In genomic region chr1:17274186-17275170, GRCh38 we compare ENCODE assay signal across 8 cellular contexts. TPM values are rescaled to one million over a fixed set of nuclear protein-coding genes. Genes with fewer than 3 reads are reported as not detected.
DNase-seq lines count a peak whose midpoint lies in the region; TF ChIP-seq lines count a peak whose summit lies in the region.

No MANE protein-coding gene starts in this region.

- H3K4me1 ChIP-seq in breast epithelium: no peaks in the 10 kb centered on the region

- H3K9me3 Mint-ChIP-seq in MCF 10A (ENCODE audit: unreplicated experiment): no peaks in the 10 kb centered on the region
- H3K9me3 Mint-ChIP-seq in T-helper 2 cell treated with Interferon-gamma antibody and Interleukin-4, amounts not matched to agents 5 μg/mL and 100 μg/mL, for 36 hours: no peaks in the 10 kb centered on the region

- no peak overlapping the region for H3K4me3 Mint-ChIP-seq in MCF 10A (ENCODE audit: unreplicated experiment)
- H3K4me3 Mint-ChIP-seq in T-helper 2 cell treated with Interferon-gamma antibody and Interleukin-4, amounts not matched to agents 5 μg/mL and 100 μg/mL, for 36 hours: no peak overlapping the region

- no TSS peak for BruUV-seq in MCF 10A (replicated peaks; lab: Mats Ljungman, UMichigan)

- H3K36me3 Mint-ChIP-seq in MCF 10A (ENCODE audit: insufficient read depth, unreplicated experiment): peaks cover 6% of the 10 kb centered on the region
- no peaks in the 10 kb centered on the region for H3K36me3 Mint-ChIP-seq in T-helper 2 cell treated with Interferon-gamma antibody and Interleukin-4, amounts not matched to agents 5 μg/mL and 100 μg/mL, for 36 hours (ENCODE audit: low read depth)

- no peak overlapping the region for H3K27ac Mint-ChIP-seq in MCF 10A (ENCODE audit: low read depth, unreplicated experiment)
- H3K27ac Mint-ChIP-seq in T-helper 2 cell treated with Interferon-gamma antibody and Interleukin-4, amounts not matched to agents 5 μg/mL and 100 μg/mL, for 36 hours: no peak overlapping the region

- H3K4me3 ChIP-seq in breast epithelium (no peak overlapping the region), fibroblast of the aortic adventitia (ENCODE audit: low read depth, low read length) (no peak overlapping the region), retinal pigment epithelial cell (ENCODE audit: low read length) (no peak overlapping the region)

- TF ChIP-seq CTCF in MCF 10A (IDR thresholded peaks at IDR 0.05; ENCODE audit: unreplicated experiment) (peak; percentile 82), breast epithelium (IDR thresholded peaks at IDR 0.05) (peak in 1 of 3 donors; percentile 10), fibroblast of the aortic adventitia (IDR thresholded peaks at IDR 0.05; ENCODE audit: insufficient read depth, low read length) (peak; percentile 71), retinal pigment epithelial cell (conservative IDR thresholded peaks at IDR 0.05; ENCODE audit: low read depth, low read length) (peak; percentile 78)

- CTCF ChIA-PET in MCF 10A (lab: Yijun Ruan, JAX): interaction anchor here (0.6 to 3.3 kb wide), 9 partner anchors 10 to 144 kb away, joined by 3 to 20 read pairs (median 3); partner anchors contain the start of gene PADI3

- H3K27me3 Mint-ChIP-seq in MCF 10A (ENCODE audit: insufficient read depth, unreplicated experiment): no peaks in the 10 kb centered on the region
- H3K27me3 Mint-ChIP-seq in T-helper 2 cell treated with Interferon-gamma antibody and Interleukin-4, amounts not matched to agents 5 μg/mL and 100 μg/mL, for 36 hours (ENCODE audit: low read depth): peaks cover 3% of the 10 kb centered on the region

- TF ChIP-seq POLR2A in breast epithelium (IDR thresholded peaks at IDR 0.05): no peak

- in situ Hi-C loops in KBM-7 (cut with MboI; ENCODE audit: low pct_unique_long_range_greater_than_20kb, low sequenced_read_pairs): no loop called here

- peak; percentile 61 for DNase-seq in MCF 10A (ENCODE audit: unreplicated experiment)
- DNase-seq in breast epithelium (ENCODE audit: low spot score in 2 of 2): no peak
- DNase-seq in KBM-7: peak; percentile 78
- DNase-seq in T-helper 2 cell treated with Interferon-gamma antibody and Interleukin-4, amounts not matched to agents 5 μg/mL and 100 μg/mL, for 36 hours (ENCODE audit: low spot score): peak; percentile 10
- peak; percentile 33 for DNase-seq in fibroblast of the aortic adventitia (ENCODE audit: low read depth)
- DNase-seq in retinal pigment epithelial cell (ENCODE audit: low read depth): no peak
- no peak for DNase-seq in T1000 (lab: John Stamatoyannopoulos, UW)
- DNase-seq in hippocampal formation (lab: John Stamatoyannopoulos, UW): no peak

- H3K36me3 ChIP-seq in breast epithelium: no peaks in the 10 kb centered on the region

- H3K27ac ChIP-seq in breast epithelium: no peak overlapping the region

- peaks cover 4% of the 10 kb centered on the region for H3K4me1 Mint-ChIP-seq in MCF 10A (ENCODE audit: insufficient read depth, unreplicated experiment)
- no peaks in the 10 kb centered on the region for H3K4me1 Mint-ChIP-seq in T-helper 2 cell treated with Interferon-gamma antibody and Interleukin-4, amounts not matched to agents 5 μg/mL and 100 μg/mL, for 36 hours (ENCODE audit: low read depth)

- no peaks in the 10 kb centered on the region for H3K27me3 ChIP-seq in breast epithelium

- POLR2A ChIA-PET in MCF 10A (lab: Yijun Ruan, JAX): interaction anchor here (1.2 kb wide), 1 partner anchor 146 kb away, joined by 3 read pairs; no protein-coding TSS in a partner anchor

- intact Hi-C loops in MCF 10A (cut with micrococcal nuclease): loop anchor here (2.0 to 10.0 kb wide), 3 partner anchors 38 to 150 kb away; no protein-coding TSS in a partner anchor
- intact Hi-C loops in breast epithelium (cut with DNase I; ENCODE audit: low total_unique reads): no loop called here

- no peaks in the 10 kb centered on the region for H3K9me3 ChIP-seq in breast epithelium

RNA-seq across cellular contexts. Expression of gene PADI3, which starts 25.6 kb away (rescaled TPM):
- total RNA-seq in MCF 10A (2022) (0.12 TPM in 1 of 2 replicates, not detected in the other), breast epithelium (not detected), fibroblast of the aortic adventitia (ENCODE audit: low replicate concordance) (not detected in 2 replicates)

RNA-seq across cellular contexts. Expression of gene PADI4, which starts 33.5 kb away (rescaled TPM):
- total RNA-seq in MCF 10A (2022) (0.51 TPM in 1 of 2 replicates, not detected in the other), breast epithelium (1 to 10 TPM in 1 of 3 donors, not detected in 2; 1.3 TPM), fibroblast of the aortic adventitia (ENCODE audit: low replicate concordance) (not detected in 2 replicates)

Comparison
In these comparisons a context has a peak if more than half of its experiments do, and no peak if none do; other contexts are left out.
1. DNase-seq: peak in MCF 10A (single experiment), KBM-7 (single experiment), T-helper 2 cell treated with Interferon-gamma antibody and Interleukin-4, amounts not matched to agents 5 μg/mL and 100 μg/mL, for 36 hours (single experiment) and fibroblast of the aortic adventitia (single experiment); none in breast epithelium (0 of 2), retinal pigment epithelial cell (single experiment), T1000 (single experiment) and hippocampal formation (0 of 2).